27 cellular contexts compared by ENCODE assay signal in the genomic region with DNA sequence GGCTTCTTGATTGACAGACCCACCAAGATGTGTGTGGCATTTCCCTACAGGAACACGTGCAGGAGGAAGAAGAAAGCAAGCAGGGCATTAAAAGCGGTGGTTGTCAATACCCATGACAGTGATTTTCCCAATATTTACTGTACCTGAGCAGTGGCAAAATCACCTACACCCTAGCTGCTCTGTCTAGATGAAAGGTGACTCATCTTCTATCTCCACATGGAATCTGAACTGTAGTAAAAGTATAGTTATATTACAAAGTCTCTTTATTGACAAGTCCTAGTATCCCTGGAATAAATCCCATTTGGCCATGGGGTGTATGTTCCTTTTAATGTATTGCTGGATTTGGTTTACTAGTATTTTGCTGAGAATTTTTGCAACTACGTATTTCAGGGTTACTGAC.
"Had no signal": no experiment of that assay in that cellular context is flagged by ENCODE, and none has a peak within 500 bp of the region (broad histone marks: within the 10 kb centered on the region; RNA-seq: fewer than 3 reads in every experiment).

No MANE protein-coding gene starts in this region.

- ATAC-seq: left cardiac atrium; left lung; lower lobe of right lung; naive thymus-derived CD4-positive, alpha-beta T cell; natural killer cell treated with Interleukin-12 subunit alpha and Interleukin-12 subunit beta and Interleukin-15 and Interleukin-18, amount 100 ng/mL, for 72 hours; pancreas; right cardiac atrium; sciatic nerve; stimulated activated effector memory CD8-positive, alpha-beta T cell treated with anti-CD3 and anti-CD28 coated beads, Interleukin-12 subunit alpha, Interleukin-12 subunit beta, amount 100 ng/mL, for 72 hours; stimulated activated naive CD8-positive, alpha-beta T cell treated with anti-CD3 and anti-CD28 coated beads, Interleukin-15, amount 100 ng/mL, for 72 hours had no signal

- H3K36me3 Mint-ChIP-seq: mesothelial cell of epicardium; naive thymus-derived CD4-positive, alpha-beta T cell; natural killer cell treated with Interleukin-12 subunit alpha and Interleukin-12 subunit beta and Interleukin-15 and Interleukin-18, amount 100 ng/mL, for 72 hours; stimulated activated effector memory CD8-positive, alpha-beta T cell treated with anti-CD3 and anti-CD28 coated beads, Interleukin-12 subunit alpha, Interleukin-12 subunit beta, amount 100 ng/mL, for 72 hours; type B pancreatic cell had no signal

- H3K4me3 Mint-ChIP-seq: mesothelial cell of epicardium; naive thymus-derived CD4-positive, alpha-beta T cell; natural killer cell treated with Interleukin-12 subunit alpha and Interleukin-12 subunit beta and Interleukin-15 and Interleukin-18, amount 100 ng/mL, for 72 hours; stimulated activated effector memory CD8-positive, alpha-beta T cell treated with anti-CD3 and anti-CD28 coated beads, Interleukin-12 subunit alpha, Interleukin-12 subunit beta, amount 100 ng/mL, for 72 hours; stimulated activated naive CD8-positive, alpha-beta T cell treated with anti-CD3 and anti-CD28 coated beads, Interleukin-15, amount 100 ng/mL, for 72 hours; type B pancreatic cell had no signal

- H3K4me1 ChIP-seq: left lung, lower lobe of right lung, pancreas, prostate gland, spleen, tibial nerve, vagina had no signal

- H3K27ac ChIP-seq: left lung, lower lobe of right lung, pancreas, prostate gland, skin epidermis, spleen, tibial nerve, vagina had no signal

- H3K36me3 ChIP-seq: left lung, lower lobe of right lung, pancreas, prostate gland, spleen, tibial nerve, vagina had no signal

- H3K9me3 Mint-ChIP-seq: type B pancreatic cell had no signal

- H3K27me3 ChIP-seq: left lung, pancreas, spleen, tibial nerve, vagina had no signal

- FAIRE-seq: keratinocyte, pancreas had no signal

- H3K27ac Mint-ChIP-seq: mesothelial cell of epicardium; naive thymus-derived CD4-positive, alpha-beta T cell; natural killer cell treated with Interleukin-12 subunit alpha and Interleukin-12 subunit beta and Interleukin-15 and Interleukin-18, amount 100 ng/mL, for 72 hours; stimulated activated effector memory CD8-positive, alpha-beta T cell treated with anti-CD3 and anti-CD28 coated beads, Interleukin-12 subunit alpha, Interleukin-12 subunit beta, amount 100 ng/mL, for 72 hours; stimulated activated naive CD8-positive, alpha-beta T cell treated with anti-CD3 and anti-CD28 coated beads, Interleukin-15, amount 100 ng/mL, for 72 hours; type B pancreatic cell had no signal

- DNase-seq: hippocampal formation; kidney glomerular epithelial cell; left cardiac atrium; lower lobe of right lung; mesendoderm; naive thymus-derived CD4-positive, alpha-beta T cell; nucleus accumbens; pancreas; posterior cingulate gyrus; retina; right cardiac atrium; spleen; stimulated activated CD4-positive, alpha-beta T cell treated with anti-CD3 and anti-CD28 coated beads, Interleukin-4, amount 100 ng/mL, for 24 hours; stimulated activated naive CD4-positive, alpha-beta T cell treated with Interleukin-2 at 50 U/mL for 16 hours; stimulated activated naive CD8-positive, alpha-beta T cell treated with anti-CD3 and anti-CD28 coated beads, Interleukin-15, amount 100 ng/mL, for 72 hours; substantia nigra had no signal

- H3K27me3 Mint-ChIP-seq: naive thymus-derived CD4-positive, alpha-beta T cell; natural killer cell treated with Interleukin-12 subunit alpha and Interleukin-12 subunit beta and Interleukin-15 and Interleukin-18, amount 100 ng/mL, for 72 hours; stimulated activated naive CD8-positive, alpha-beta T cell treated with anti-CD3 and anti-CD28 coated beads, Interleukin-15, amount 100 ng/mL, for 72 hours; type B pancreatic cell had no signal

- H3K4me1 Mint-ChIP-seq: mesothelial cell of epicardium; naive thymus-derived CD4-positive, alpha-beta T cell; stimulated activated effector memory CD8-positive, alpha-beta T cell treated with anti-CD3 and anti-CD28 coated beads, Interleukin-12 subunit alpha, Interleukin-12 subunit beta, amount 100 ng/mL, for 72 hours; stimulated activated naive CD8-positive, alpha-beta T cell treated with anti-CD3 and anti-CD28 coated beads, Interleukin-15, amount 100 ng/mL, for 72 hours had no signal

- H3K9me3 ChIP-seq: left lung, lower lobe of right lung, pancreas, prostate gland, spleen, tibial nerve, vagina had no signal

- H3K4me3 ChIP-seq: left lung, lower lobe of right lung, pancreas, prostate gland, skin epidermis, spleen, tibial nerve, vagina had no signal
